ENCODE assay signal across 27 cellular contexts in genomic region chr9:72981433-72981832, GRCh38. TPM values are rescaled to one million over a fixed set of nuclear protein-coding genes. Genes with fewer than 3 reads are reported as not detected.
DNase-seq lines count a peak whose midpoint lies in the region; ATAC-seq, FAIRE-seq and TF ChIP-seq lines count a peak whose summit lies in the region.
"Had no signal": no experiment of that assay in that cellular context is flagged by ENCODE, and none has a peak within 500 bp of the region (broad histone marks: within the 10 kb centered on the region; RNA-seq: fewer than 3 reads in every experiment).

No MANE protein-coding gene starts in this region.

- H4K8ac ChIP-seq in neuronal stem cell (ENCODE audit: low read depth, low read length): no peak overlapping the region

- no peak overlapping the region for H2BK12ac ChIP-seq in neuronal stem cell (ENCODE audit: low read length)

- no peak overlapping the region for H2AK5ac ChIP-seq in neuronal stem cell (ENCODE audit: low read depth, low read length)

- H2BK5ac ChIP-seq in neuronal stem cell (ENCODE audit: low read length): no peak overlapping the region

- no peak overlapping the region for H3K23ac ChIP-seq in neuronal stem cell (ENCODE audit: low read depth, low read length, poor library complexity)

- FAIRE-seq in HepG2 (lab: Jason Lieb, UNC): no peak
- FAIRE-seq: GM12878, HTR-8/SVneo had no signal

- H2BK15ac ChIP-seq in neuronal stem cell (ENCODE audit: low read length): no peak overlapping the region

- no peaks in the 10 kb centered on the region for H3K9me3 Mint-ChIP-seq in activated CD4-positive, alpha-beta T cell treated with anti-CD3 and anti-CD28 coated beads, Interleukin-2, amount 10 ng/mL, durations not matched to agents 7 days and 5 days
- H3K9me3 Mint-ChIP-seq: GM23338 had no signal

- no peak for TF ChIP-seq RAD21 in HepG2 (CRISPR knock-in tag; IDR thresholded peaks at IDR 0.05)

- peak overlapping the region; percentile 50 for H3K27ac Mint-ChIP-seq in activated CD4-positive, alpha-beta T cell treated with anti-CD3 and anti-CD28 coated beads, Interleukin-2, amount 10 ng/mL, durations not matched to agents 7 days and 5 days
- H3K27ac Mint-ChIP-seq: CD4-positive, CD25-positive, alpha-beta regulatory T cell; GM23338 had no signal

- H4K91ac ChIP-seq in neuronal stem cell (ENCODE audit: low read depth, low read length, poor library complexity): no peak overlapping the region

- CTCF ChIA-PET in activated CD4-positive, alpha-beta T cell treated with anti-CD3 and anti-CD28 coated beads, Interleukin-2, amount 10 ng/mL, durations not matched to agents 7 days and 5 days (lab: Charles Lee): no interaction called here
- CTCF ChIA-PET in HepG2 (lab: Yijun Ruan, JAX; ENCODE audit: low intra/inter-chr PET ratio, low total read pairs): no interaction called here

- H3K4me3 ChIP-seq in HepG2 (replicated peaks in 1 of 3; ENCODE audit: insufficient read depth in 1 of 3, low read depth in 2 of 3, low read length in 3 of 3) (no peak overlapping the region), neuronal stem cell (ENCODE audit: low read length in 2 of 2) (no peak overlapping the region)
- H3K4me3 ChIP-seq: GM12878, GM23338 had no signal

- H3K4me3 Mint-ChIP-seq in activated CD4-positive, alpha-beta T cell treated with anti-CD3 and anti-CD28 coated beads, Interleukin-2, amount 10 ng/mL, durations not matched to agents 7 days and 5 days: no peak overlapping the region
- H3K4me3 Mint-ChIP-seq: CD4-positive, CD25-positive, alpha-beta regulatory T cell; GM23338 had no signal

- H2AFZ ChIP-seq in HepG2 (ENCODE audit: low read length): no peak overlapping the region
- H2AFZ ChIP-seq in neuronal stem cell (ENCODE audit: low read length): no peak overlapping the region

- H3K27me3 ChIP-seq in HepG2 (ENCODE audit: control insufficient read depth in 1 of 2, insufficient read depth in 2 of 2, low read length in 2 of 2) (no peaks in the 10 kb centered on the region), neuronal stem cell (ENCODE audit: control insufficient read depth in 3 of 3, insufficient read depth in 3 of 3, low read depth in 1 of 3, low read length in 3 of 3) (no peaks in the 10 kb centered on the region)

- POLR2A ChIA-PET in activated CD4-positive, alpha-beta T cell treated with anti-CD3 and anti-CD28 coated beads, Interleukin-2, amount 10 ng/mL, durations not matched to agents 7 days and 5 days (lab: Charles Lee): no interaction called here
- POLR2A ChIA-PET in HepG2 (lab: Yijun Ruan, JAX): no interaction called here

- DNase-seq in activated CD4-positive, alpha-beta T cell treated with anti-CD3 and anti-CD28 coated beads, Interleukin-2, amount 10 ng/mL, durations not matched to agents 7 days and 5 days: no peak
- DNase-seq in activated CD4-positive, alpha-beta T cell treated with anti-CD3 and anti-CD28 coated beads for 4 hours: no peak
- DNase-seq in HepG2 (ENCODE audit: low spot score): no peak
- no peak for DNase-seq in neuronal stem cell (ENCODE audit: low spot score)
- DNase-seq in COLO668 (lab: John Stamatoyannopoulos, UW; ENCODE audit: unreplicated experiment): no peak
- DNase-seq in activated gamma-delta T cell treated with Interleukin-2 at 50 U/mL for 16 hours: no peak
- no peak for DNase-seq in effector CD8-positive, alpha-beta T cell (lab: John Stamatoyannopoulos, UW)
- DNase-seq: CD4-positive, CD25-positive, alpha-beta regulatory T cell; DMS79; EL; GDM1; NCI-H1092; NCI-H1436; NCI-H187; NCI-H2081 treated with DMSO at 0.1 percent for 48 hours; NCI-H2171; NCI-H226; NCI-H510A; NCI-H69; RPMI8226; SHP77 treated with DMSO at 0.1 percent for 48 hours had no signal

- no peaks in the 10 kb centered on the region for H3K36me3 ChIP-seq in HepG2 (replicated peaks in 1 of 2; ENCODE audit: control insufficient read depth in 1 of 2, insufficient read depth in 2 of 2, low read length in 2 of 2)
- H3K36me3 ChIP-seq in neuronal stem cell (replicated peaks in 1 of 2; ENCODE audit: control insufficient read depth in 2 of 2, insufficient read depth in 2 of 2, low read length in 2 of 2): no peaks in the 10 kb centered on the region
- H3K36me3 ChIP-seq: HAP-1 had no signal

- intact Hi-C loops in HepG2 (cut with micrococcal nuclease; ENCODE audit: unreplicated experiment): no loop called here

- peak overlapping the region; percentile 99 for H3K27ac ChIP-seq in HepG2 (ENCODE audit: extremely low read length, insufficient read depth, low read length)
- H3K27ac ChIP-seq in neuronal stem cell (replicated peaks; ENCODE audit: low read length): no peak overlapping the region
- H3K27ac ChIP-seq: 22Rv1, KMS-11 had no signal

- H3K9ac ChIP-seq in HepG2 (ENCODE audit: insufficient read depth, low read depth, low read length) (0 out of 2 replicates have a peak overlapping the region, but pooled peaks have one; percentile 27), neuronal stem cell (ENCODE audit: low read depth, low read length, poor library complexity) (no peak overlapping the region)
- H3K9ac ChIP-seq: KMS-11 had no signal

- TF ChIP-seq CTCF in HepG2 (CRISPR knock-in tag; IDR thresholded peaks at IDR 0.05): no peak

- H3K36me3 Mint-ChIP-seq in activated CD4-positive, alpha-beta T cell treated with anti-CD3 and anti-CD28 coated beads, Interleukin-2, amount 10 ng/mL, durations not matched to agents 7 days and 5 days (ENCODE audit: low read depth): no peaks in the 10 kb centered on the region
- H3K36me3 Mint-ChIP-seq: CD4-positive, CD25-positive, alpha-beta regulatory T cell had no signal

- BruUV-seq in HepG2 (replicated peaks; lab: Mats Ljungman, UMichigan): no TSS peak

- no peak overlapping the region for H3K14ac ChIP-seq in neuronal stem cell (ENCODE audit: low read length)

- no peak for TF ChIP-seq EP300 in HepG2 (IDR thresholded peaks at IDR 0.05; ENCODE audit: low read depth in 2 of 2, low read length in 2 of 2)
- no peak for TF ChIP-seq EP300 in HepG2 (CRISPR knock-in tag; IDR thresholded peaks at IDR 0.05; ENCODE audit: borderline replicate concordance)

- WGBS in HepG2 (ENCODE audit: low lambda C conversion rate): 97% methylated on average over 5 of the region's 5 CpGs
- no CpG with 5 or more reads among the region's 5 CpGs for WGBS in neuronal stem cell (ENCODE audit: extremely low coverage in 2 of 2, insufficient read length in 2 of 2, insufficient replicate concordance in 1 of 2), 2 donors

- TF ChIP-seq POLR2A in HepG2 (IDR thresholded peaks at IDR 0.05; ENCODE audit: insufficient read depth in 1 of 2, low read depth in 2 of 2, low read length in 2 of 2): no peak

- H3K79me1 ChIP-seq in neuronal stem cell (ENCODE audit: low read depth, low read length): no peaks in the 10 kb centered on the region

- H3K18ac ChIP-seq in neuronal stem cell (ENCODE audit: low read length): peak overlapping the region; percentile 65

- H3K4me1 Mint-ChIP-seq in activated CD4-positive, alpha-beta T cell treated with anti-CD3 and anti-CD28 coated beads, Interleukin-2, amount 10 ng/mL, durations not matched to agents 7 days and 5 days: no peaks in the 10 kb centered on the region
- H3K4me1 Mint-ChIP-seq: CD4-positive, CD25-positive, alpha-beta regulatory T cell had no signal

- H3K9me3 ChIP-seq in HepG2 (ENCODE audit: low read length) (no peaks in the 10 kb centered on the region), neuronal stem cell (replicated peaks in 1 of 2; ENCODE audit: control insufficient read depth in 2 of 2, insufficient read depth in 1 of 2, low read depth in 1 of 2, low read length in 2 of 2) (no peaks in the 10 kb centered on the region)
- H3K9me3 ChIP-seq: HAP-1 had no signal

- H2BK120ac ChIP-seq in neuronal stem cell (ENCODE audit: low read depth, low read length): no peak overlapping the region

- H3K4ac ChIP-seq in neuronal stem cell (ENCODE audit: low read length): no peak overlapping the region

- no peaks in the 10 kb centered on the region for H4K20me1 ChIP-seq in HepG2 (ENCODE audit: insufficient read depth, low read length)

- H3K4me1 ChIP-seq in HepG2 (ENCODE audit: insufficient read depth, low read length) (peaks cover 88% of the 10 kb centered on the region), neuronal stem cell (ENCODE audit: control insufficient read depth in 2 of 2, insufficient read depth in 1 of 2, low read depth in 1 of 2, low read length in 2 of 2) (no peaks in the 10 kb centered on the region)

- ATAC-seq in HepG2: no peak
- ATAC-seq: GM12878, GM23338 had no signal

- no peak overlapping the region for H3K4me2 ChIP-seq in HepG2 (ENCODE audit: low read depth, low read length)
- H3K4me2 ChIP-seq in neuronal stem cell (ENCODE audit: insufficient read depth, low read length, poor library complexity, severe bottlenecking): no peak overlapping the region
- H3K4me2 ChIP-seq: GM23338, KMS-11 had no signal

- in situ Hi-C loops in HepG2 (cut with HindIII; ENCODE audit: extremely low pct_ligation_motif_present, low pct_unique_long_range_greater_than_20kb): no loop called here

- no peaks in the 10 kb centered on the region for H3K79me2 ChIP-seq in HepG2 (ENCODE audit: insufficient read depth, low read length)

- no peaks in the 10 kb centered on the region for H3K27me3 Mint-ChIP-seq in activated CD4-positive, alpha-beta T cell treated with anti-CD3 and anti-CD28 coated beads, Interleukin-2, amount 10 ng/mL, durations not matched to agents 7 days and 5 days
- H3K27me3 Mint-ChIP-seq: CD4-positive, CD25-positive, alpha-beta regulatory T cell had no signal

RNA-seq across cellular contexts. Expression of gene ALDH1A1, which starts 28.6 kb away (rescaled TPM):
- not detected for total RNA-seq in activated CD4-positive, alpha-beta T cell treated with anti-CD3 and anti-CD28 coated beads, Interleukin-2, amount 10 ng/mL, durations not matched to agents 7 days and 5 days
- total RNA-seq in HepG2 (2016; rRNA removed; fragmentation: Illumina TruSeq; extraction: Trizol): 439 and 686 TPM in 2 replicates
- total RNA-seq in HepG2 (2016; cell fraction: cytosol; rRNA removed; fragmentation: Illumina TruSeq; extraction: Trizol; ENCODE audit: low read depth): 23.4 and 28.1 TPM in 2 replicates
- 431 and 688 TPM in 2 replicates for total RNA-seq in HepG2 (2016; cell fraction: insoluble cytoplasmic fraction; rRNA removed; fragmentation: Illumina TruSeq; extraction: Trizol)
- 55.9 and 65.7 TPM in 2 replicates for total RNA-seq in HepG2 (2016; cell fraction: membrane; rRNA removed; fragmentation: Illumina TruSeq; extraction: Trizol)
- 230 and 235 TPM in 2 replicates for total RNA-seq in HepG2 (2016; cell fraction: nucleus; rRNA removed; fragmentation: Illumina TruSeq; extraction: Trizol)
- polyA plus RNA-seq in HepG2 (2011; rRNA removed): 50.0 and 88.2 TPM in 2 replicates
- 43.0 and 53.0 TPM in 2 replicates for polyA plus RNA-seq in HepG2 (2011; cell fraction: cytosol; rRNA removed)
- 15.1 and 17.0 TPM in 2 replicates for polyA plus RNA-seq in HepG2 (2011; cell fraction: nucleus; rRNA removed)
- polyA plus RNA-seq in HepG2 (2012): 160 and 206 TPM in 2 replicates
- polyA plus RNA-seq in HepG2 (2016; cell fraction: cytosol; fragmentation: Illumina TruSeq; extraction: Trizol; ENCODE audit: low read depth): 21.3 and 24.3 TPM in 2 replicates
- polyA plus RNA-seq in HepG2 (2016; cell fraction: insoluble cytoplasmic fraction; fragmentation: Illumina TruSeq; extraction: Trizol; ENCODE audit: low read depth): 619 and 655 TPM in 2 replicates
- polyA plus RNA-seq in HepG2 (2016; cell fraction: membrane; fragmentation: Illumina TruSeq; extraction: Trizol; ENCODE audit: low read depth): 40.3 and 48.6 TPM in 2 replicates
- 212 and 215 TPM in 2 replicates for polyA plus RNA-seq in HepG2 (2016; cell fraction: nucleus; fragmentation: Illumina TruSeq; extraction: Trizol; ENCODE audit: insufficient read depth, low read depth)
- 40.3 TPM in 1 of 2 replicates, not detected in the other for polyA minus RNA-seq in HepG2 (2011; rRNA and poly(A)+ RNA removed; ENCODE audit: low replicate concordance)
- 50.9 and 76.9 TPM in 2 replicates for polyA minus RNA-seq in HepG2 (2011; cell fraction: cytosol; rRNA and poly(A)+ RNA removed)
- 88.4 and 90.4 TPM in 2 replicates for polyA minus RNA-seq in HepG2 (2011; cell fraction: nucleus; rRNA and poly(A)+ RNA removed)
- 0.11 TPM for polyA plus RNA-seq in neuronal stem cell (2013, experiment 1 of 2)
- polyA plus RNA-seq in neuronal stem cell (2013, experiment 2 of 2): 0.12 TPM

Comparison
In these comparisons a context has a peak if more than half of its experiments do, and no peak if none do; other contexts are left out.
1. RNA of gene ALDH1A1, which starts 28.6 kb away (total RNA-seq): 23.4 to 688 TPM in HepG2; not detected in activated CD4-positive, alpha-beta T cell treated with anti-CD3 and anti-CD28 coated beads, Interleukin-2, amount 10 ng/mL, durations not matched to agents 7 days and 5 days; every median in the first group is over 10 times any median in the second.